Comparison of ENCODE assay signal across 1 cellular context in the genomic region with DNA sequence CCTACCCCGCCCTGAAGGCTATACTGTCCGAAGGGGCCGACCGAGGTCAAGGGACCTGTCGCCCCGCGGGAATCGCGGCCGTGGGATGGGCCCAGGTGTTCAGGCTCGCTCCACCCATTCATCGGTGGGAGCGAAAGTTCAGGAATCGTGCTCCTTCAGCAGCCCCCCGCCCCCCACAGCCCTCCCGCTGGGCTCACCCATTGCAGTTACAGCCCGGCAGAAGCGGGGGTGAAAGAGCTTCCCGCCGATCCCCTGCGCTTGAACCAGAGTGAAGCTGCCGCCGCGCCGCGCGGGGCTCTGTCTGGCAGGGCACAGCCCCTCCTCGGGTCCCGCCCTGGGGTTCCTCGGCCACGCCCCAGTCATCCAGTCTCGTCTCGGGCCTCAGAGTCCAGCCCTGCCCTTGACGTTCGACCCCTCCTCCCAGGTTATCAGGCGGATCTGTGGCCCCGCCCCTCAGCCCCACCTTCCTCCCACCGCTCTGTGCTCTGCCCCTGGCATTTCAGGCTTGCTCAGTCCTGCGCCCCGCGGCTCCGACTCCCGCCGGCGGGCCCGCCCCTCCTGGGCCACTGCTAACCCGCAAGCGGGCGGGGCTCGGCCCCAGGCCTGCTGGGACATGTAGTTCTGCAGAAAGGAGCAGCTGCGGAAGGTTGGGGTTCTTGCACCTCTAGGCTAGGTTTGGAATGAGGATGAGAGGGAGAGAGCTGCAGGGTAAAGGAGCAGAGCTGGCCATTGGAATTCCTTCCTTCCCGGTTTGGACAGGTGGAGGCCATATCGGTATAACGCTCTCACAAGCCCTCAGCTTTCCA.
TF ChIP-seq lines count a peak whose summit lies in the region.

A gene (minus strand): TSS at position 303 of the 806 bp plus-strand sequence. CDS start 3,955 bp downstream, outside the sequence.

TF ChIP-seq in HepG2, 621 proteins besides CTCF, POLR2A, EP300 and RAD21 (continued from another document and continues in another):
- TF ChIP-seq, protein P1, sequence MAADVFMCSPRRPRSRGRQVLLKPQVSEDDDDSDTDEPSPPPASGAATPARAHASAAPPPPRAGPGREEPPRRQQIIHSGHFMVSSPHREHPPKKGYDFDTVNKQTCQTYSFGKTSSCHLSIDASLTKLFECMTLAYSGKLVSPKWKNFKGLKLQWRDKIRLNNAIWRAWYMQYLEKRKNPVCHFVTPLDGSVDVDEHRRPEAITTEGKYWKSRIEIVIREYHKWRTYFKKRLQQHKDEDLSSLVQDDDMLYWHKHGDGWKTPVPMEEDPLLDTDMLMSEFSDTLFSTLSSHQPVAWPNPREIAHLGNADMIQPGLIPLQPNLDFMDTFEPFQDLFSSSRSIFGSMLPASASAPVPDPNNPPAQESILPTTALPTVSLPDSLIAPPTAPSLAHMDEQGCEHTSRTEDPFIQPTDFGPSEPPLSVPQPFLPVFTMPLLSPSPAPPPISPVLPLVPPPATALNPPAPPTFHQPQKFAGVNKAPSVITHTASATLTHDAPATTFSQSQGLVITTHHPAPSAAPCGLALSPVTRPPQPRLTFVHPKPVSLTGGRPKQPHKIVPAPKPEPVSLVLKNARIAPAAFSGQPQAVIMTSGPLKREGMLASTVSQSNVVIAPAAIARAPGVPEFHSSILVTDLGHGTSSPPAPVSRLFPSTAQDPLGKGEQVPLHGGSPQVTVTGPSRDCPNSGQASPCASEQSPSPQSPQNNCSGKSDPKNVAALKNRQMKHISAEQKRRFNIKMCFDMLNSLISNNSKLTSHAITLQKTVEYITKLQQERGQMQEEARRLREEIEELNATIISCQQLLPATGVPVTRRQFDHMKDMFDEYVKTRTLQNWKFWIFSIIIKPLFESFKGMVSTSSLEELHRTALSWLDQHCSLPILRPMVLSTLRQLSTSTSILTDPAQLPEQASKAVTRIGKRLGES (CRISPR knock-in tag; IDR thresholded peaks at IDR 0.05; ENCODE audit: borderline replicate concordance), result no peak
- TF ChIP-seq TBX3 (IDR thresholded peaks at IDR 0.05; ENCODE audit: borderline replicate concordance) (no peak), MLLT10 (CRISPR knock-in tag; IDR thresholded peaks at IDR 0.05) (no peak), ARID2 (CRISPR knock-in tag; IDR thresholded peaks at IDR 0.05; ENCODE audit: borderline replicate concordance) (no peak), EED (CRISPR knock-in tag; IDR thresholded peaks at IDR 0.05) (no peak), CBFB (CRISPR knock-in tag; IDR thresholded peaks at IDR 0.05) (peak; percentile 55; the same call in 1 of the 2 replicates), NCOR1 (IDR thresholded peaks at IDR 0.05; ENCODE audit: borderline replicate concordance, low read length) (peak; percentile 62; the same call in 1 of the 2 replicates), ONECUT2 (CRISPR knock-in tag; IDR thresholded peaks at IDR 0.05) (no peak), ZSCAN21 (CRISPR knock-in tag; IDR thresholded peaks at IDR 0.05; ENCODE audit: borderline replicate concordance) (no peak), AHR (CRISPR knock-in tag; IDR thresholded peaks at IDR 0.05) (no peak), IRF2 (CRISPR knock-in tag; IDR thresholded peaks at IDR 0.05) (peak; percentile 90), TBL1XR1 (IDR thresholded peaks at IDR 0.05; ENCODE audit: borderline replicate concordance, low read length, partially characterized antibody) (peak; percentile 22), ZNF354B (CRISPR knock-in tag; IDR thresholded peaks at IDR 0.05) (0 out of 2 replicates have a peak, but pooled peaks have one; percentile 31), PHF8 (CRISPR knock-in tag; IDR thresholded peaks at IDR 0.05) (peak; percentile 53), ZNF205 (CRISPR knock-in tag; IDR thresholded peaks at IDR 0.05) (no peak), HOXA9 (CRISPR knock-in tag; IDR thresholded peaks at IDR 0.05; ENCODE audit: borderline replicate concordance) (no peak), HDAC6 (IDR thresholded peaks at IDR 0.05; ENCODE audit: low read depth, low read length) (no peak), XBP1 (CRISPR knock-in tag; IDR thresholded peaks at IDR 0.05) (no peak), NFIB (CRISPR knock-in tag; IDR thresholded peaks at IDR 0.05; ENCODE audit: borderline replicate concordance) (no peak), ZSCAN20 (CRISPR knock-in tag; IDR thresholded peaks at IDR 0.05; ENCODE audit: borderline replicate concordance) (no peak; the same call in 1 of the 2 replicates), SIN3A (IDR thresholded peaks at IDR 0.05; ENCODE audit: borderline replicate concordance, low read depth, low read length) (peak; percentile 40; the same call in 1 of the 2 replicates), KLF15 (CRISPR knock-in tag; IDR thresholded peaks at IDR 0.05; ENCODE audit: borderline replicate concordance) (no peak), ZNF557 (CRISPR knock-in tag; IDR thresholded peaks at IDR 0.05) (0 out of 2 replicates have a peak, but pooled peaks have one; percentile 21), ZKSCAN5 (CRISPR knock-in tag; IDR thresholded peaks at IDR 0.05) (no peak), KDM4B (CRISPR knock-in tag; IDR thresholded peaks at IDR 0.05) (no peak), NFE2 (CRISPR knock-in tag; IDR thresholded peaks at IDR 0.05) (no peak), ZBTB8A (CRISPR knock-in tag; IDR thresholded peaks at IDR 0.05; ENCODE audit: borderline replicate concordance, low read depth) (peak; percentile 99), YY1 (IDR thresholded peaks at IDR 0.05; ENCODE audit: insufficient read depth, insufficient replicate concordance, low read depth, low read length) (peak; percentile 32), RFX1 (IDR thresholded peaks at IDR 0.05) (no peak), ELF1 (CRISPR knock-in tag; IDR thresholded peaks at IDR 0.05) (peak; percentile 69), RORA (CRISPR knock-in tag; IDR thresholded peaks at IDR 0.05) (no peak), HDAC2 (CRISPR knock-in tag; IDR thresholded peaks at IDR 0.05) (peak; percentile 53; the same call in 1 of the 2 replicates), RARA (CRISPR knock-in tag; IDR thresholded peaks at IDR 0.05) (peak; percentile 84), TCF7L2 (IDR thresholded peaks at IDR 0.05; ENCODE audit: low read depth, low read length) (no peak)
- TF ChIP-seq, protein P2, sequence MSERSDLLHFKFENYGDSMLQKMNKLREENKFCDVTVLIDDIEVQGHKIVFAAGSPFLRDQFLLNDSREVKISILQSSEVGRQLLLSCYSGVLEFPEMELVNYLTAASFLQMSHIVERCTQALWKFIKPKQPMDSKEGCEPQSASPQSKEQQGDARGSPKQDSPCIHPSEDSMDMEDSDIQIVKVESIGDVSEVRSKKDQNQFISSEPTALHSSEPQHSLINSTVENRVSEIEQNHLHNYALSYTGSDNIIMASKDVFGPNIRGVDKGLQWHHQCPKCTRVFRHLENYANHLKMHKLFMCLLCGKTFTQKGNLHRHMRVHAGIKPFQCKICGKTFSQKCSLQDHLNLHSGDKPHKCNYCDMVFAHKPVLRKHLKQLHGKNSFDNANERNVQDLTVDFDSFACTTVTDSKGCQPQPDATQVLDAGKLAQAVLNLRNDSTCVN (CRISPR knock-in tag; IDR thresholded peaks at IDR 0.05; ENCODE audit: borderline replicate concordance), result peak; percentile 61; the same call in 1 of the 2 replicates
- TF ChIP-seq, protein P3, sequence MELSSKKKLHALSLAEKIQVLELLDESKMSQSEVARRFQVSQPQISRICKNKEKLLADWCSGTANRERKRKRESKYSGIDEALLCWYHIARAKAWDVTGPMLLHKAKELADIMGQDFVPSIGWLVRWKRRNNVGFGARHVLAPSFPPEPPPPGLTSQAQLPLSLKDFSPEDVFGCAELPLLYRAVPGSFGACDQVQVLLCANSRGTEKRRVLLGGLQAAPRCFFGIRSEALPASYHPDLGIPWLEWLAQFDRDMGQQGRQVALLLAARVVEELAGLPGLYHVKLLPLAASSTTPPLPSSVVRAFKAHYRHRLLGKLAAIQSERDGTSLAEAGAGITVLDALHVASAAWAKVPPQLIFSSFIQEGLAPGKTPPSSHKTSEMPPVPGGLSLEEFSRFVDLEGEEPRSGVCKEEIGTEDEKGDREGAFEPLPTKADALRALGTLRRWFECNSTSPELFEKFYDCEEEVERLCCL (CRISPR knock-in tag; IDR thresholded peaks at IDR 0.05; ENCODE audit: borderline replicate concordance), result no peak
- TF ChIP-seq, protein P4, sequence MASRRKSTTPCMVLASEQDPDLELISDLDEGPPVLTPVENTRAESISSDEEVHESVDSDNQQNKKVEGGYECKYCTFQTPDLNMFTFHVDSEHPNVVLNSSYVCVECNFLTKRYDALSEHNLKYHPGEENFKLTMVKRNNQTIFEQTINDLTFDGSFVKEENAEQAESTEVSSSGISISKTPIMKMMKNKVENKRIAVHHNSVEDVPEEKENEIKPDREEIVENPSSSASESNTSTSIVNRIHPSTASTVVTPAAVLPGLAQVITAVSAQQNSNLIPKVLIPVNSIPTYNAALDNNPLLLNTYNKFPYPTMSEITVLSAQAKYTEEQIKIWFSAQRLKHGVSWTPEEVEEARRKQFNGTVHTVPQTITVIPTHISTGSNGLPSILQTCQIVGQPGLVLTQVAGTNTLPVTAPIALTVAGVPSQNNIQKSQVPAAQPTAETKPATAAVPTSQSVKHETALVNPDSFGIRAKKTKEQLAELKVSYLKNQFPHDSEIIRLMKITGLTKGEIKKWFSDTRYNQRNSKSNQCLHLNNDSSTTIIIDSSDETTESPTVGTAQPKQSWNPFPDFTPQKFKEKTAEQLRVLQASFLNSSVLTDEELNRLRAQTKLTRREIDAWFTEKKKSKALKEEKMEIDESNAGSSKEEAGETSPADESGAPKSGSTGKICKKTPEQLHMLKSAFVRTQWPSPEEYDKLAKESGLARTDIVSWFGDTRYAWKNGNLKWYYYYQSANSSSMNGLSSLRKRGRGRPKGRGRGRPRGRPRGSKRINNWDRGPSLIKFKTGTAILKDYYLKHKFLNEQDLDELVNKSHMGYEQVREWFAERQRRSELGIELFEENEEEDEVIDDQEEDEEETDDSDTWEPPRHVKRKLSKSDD (CRISPR knock-in tag; IDR thresholded peaks at IDR 0.05; ENCODE audit: low read depth), result no peak
- TF ChIP-seq, protein P5, sequence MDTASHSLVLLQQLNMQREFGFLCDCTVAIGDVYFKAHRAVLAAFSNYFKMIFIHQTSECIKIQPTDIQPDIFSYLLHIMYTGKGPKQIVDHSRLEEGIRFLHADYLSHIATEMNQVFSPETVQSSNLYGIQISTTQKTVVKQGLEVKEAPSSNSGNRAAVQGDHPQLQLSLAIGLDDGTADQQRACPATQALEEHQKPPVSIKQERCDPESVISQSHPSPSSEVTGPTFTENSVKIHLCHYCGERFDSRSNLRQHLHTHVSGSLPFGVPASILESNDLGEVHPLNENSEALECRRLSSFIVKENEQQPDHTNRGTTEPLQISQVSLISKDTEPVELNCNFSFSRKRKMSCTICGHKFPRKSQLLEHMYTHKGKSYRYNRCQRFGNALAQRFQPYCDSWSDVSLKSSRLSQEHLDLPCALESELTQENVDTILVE (CRISPR knock-in tag; IDR thresholded peaks at IDR 0.05), result 0 out of 2 replicates have a peak, but pooled peaks have one; percentile 63
- TF ChIP-seq, protein P6, sequence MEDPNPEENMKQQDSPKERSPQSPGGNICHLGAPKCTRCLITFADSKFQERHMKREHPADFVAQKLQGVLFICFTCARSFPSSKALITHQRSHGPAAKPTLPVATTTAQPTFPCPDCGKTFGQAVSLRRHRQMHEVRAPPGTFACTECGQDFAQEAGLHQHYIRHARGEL (CRISPR knock-in tag; IDR thresholded peaks at IDR 0.05), result no peak
- TF ChIP-seq, protein P7, sequence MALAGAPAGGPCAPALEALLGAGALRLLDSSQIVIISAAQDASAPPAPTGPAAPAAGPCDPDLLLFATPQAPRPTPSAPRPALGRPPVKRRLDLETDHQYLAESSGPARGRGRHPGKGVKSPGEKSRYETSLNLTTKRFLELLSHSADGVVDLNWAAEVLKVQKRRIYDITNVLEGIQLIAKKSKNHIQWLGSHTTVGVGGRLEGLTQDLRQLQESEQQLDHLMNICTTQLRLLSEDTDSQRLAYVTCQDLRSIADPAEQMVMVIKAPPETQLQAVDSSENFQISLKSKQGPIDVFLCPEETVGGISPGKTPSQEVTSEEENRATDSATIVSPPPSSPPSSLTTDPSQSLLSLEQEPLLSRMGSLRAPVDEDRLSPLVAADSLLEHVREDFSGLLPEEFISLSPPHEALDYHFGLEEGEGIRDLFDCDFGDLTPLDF (CRISPR knock-in tag; IDR thresholded peaks at IDR 0.05), result peak; percentile 80
- TF ChIP-seq, protein P8, sequence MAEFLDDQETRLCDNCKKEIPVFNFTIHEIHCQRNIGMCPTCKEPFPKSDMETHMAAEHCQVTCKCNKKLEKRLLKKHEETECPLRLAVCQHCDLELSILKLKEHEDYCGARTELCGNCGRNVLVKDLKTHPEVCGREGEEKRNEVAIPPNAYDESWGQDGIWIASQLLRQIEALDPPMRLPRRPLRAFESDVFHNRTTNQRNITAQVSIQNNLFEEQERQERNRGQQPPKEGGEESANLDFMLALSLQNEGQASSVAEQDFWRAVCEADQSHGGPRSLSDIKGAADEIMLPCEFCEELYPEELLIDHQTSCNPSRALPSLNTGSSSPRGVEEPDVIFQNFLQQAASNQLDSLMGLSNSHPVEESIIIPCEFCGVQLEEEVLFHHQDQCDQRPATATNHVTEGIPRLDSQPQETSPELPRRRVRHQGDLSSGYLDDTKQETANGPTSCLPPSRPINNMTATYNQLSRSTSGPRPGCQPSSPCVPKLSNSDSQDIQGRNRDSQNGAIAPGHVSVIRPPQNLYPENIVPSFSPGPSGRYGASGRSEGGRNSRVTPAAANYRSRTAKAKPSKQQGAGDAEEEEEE (CRISPR knock-in tag; IDR thresholded peaks at IDR 0.05; ENCODE audit: borderline replicate concordance), result no peak; the same call in 1 of the 2 replicates
- TF ChIP-seq, protein P9, sequence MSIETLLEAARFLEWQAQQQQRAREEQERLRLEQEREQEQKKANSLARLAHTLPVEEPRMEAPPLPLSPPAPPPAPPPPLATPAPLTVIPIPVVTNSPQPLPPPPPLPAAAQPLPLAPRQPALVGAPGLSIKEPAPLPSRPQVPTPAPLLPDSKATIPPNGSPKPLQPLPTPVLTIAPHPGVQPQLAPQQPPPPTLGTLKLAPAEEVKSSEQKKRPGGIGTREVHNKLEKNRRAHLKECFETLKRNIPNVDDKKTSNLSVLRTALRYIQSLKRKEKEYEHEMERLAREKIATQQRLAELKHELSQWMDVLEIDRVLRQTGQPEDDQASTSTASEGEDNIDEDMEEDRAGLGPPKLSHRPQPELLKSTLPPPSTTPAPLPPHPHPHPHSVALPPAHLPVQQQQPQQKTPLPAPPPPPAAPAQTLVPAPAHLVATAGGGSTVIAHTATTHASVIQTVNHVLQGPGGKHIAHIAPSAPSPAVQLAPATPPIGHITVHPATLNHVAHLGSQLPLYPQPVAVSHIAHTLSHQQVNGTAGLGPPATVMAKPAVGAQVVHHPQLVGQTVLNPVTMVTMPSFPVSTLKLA (IDR thresholded peaks at IDR 0.05), result no peak
- TF ChIP-seq, protein P10, sequence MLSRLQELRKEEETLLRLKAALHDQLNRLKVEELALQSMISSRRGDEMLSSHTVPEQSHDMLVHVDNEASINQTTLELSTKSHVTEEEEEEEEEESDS (CRISPR knock-in tag; IDR thresholded peaks at IDR 0.05; ENCODE audit: borderline replicate concordance), result no peak
- TF ChIP-seq, protein P11, sequence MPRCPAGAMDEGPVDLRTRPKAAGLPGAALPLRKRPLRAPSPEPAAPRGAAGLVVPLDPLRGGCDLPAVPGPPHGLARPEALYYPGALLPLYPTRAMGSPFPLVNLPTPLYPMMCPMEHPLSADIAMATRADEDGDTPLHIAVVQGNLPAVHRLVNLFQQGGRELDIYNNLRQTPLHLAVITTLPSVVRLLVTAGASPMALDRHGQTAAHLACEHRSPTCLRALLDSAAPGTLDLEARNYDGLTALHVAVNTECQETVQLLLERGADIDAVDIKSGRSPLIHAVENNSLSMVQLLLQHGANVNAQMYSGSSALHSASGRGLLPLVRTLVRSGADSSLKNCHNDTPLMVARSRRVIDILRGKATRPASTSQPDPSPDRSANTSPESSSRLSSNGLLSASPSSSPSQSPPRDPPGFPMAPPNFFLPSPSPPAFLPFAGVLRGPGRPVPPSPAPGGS (CRISPR knock-in tag; IDR thresholded peaks at IDR 0.05), result no peak
